26 cellular contexts compared by ENCODE assay signal in genomic region chr16:59392911-59393310, GRCh38.
"Had no signal": no experiment of that assay in that cellular context is flagged by ENCODE, and none has a peak within 500 bp of the region (broad histone marks: within the 10 kb centered on the region; RNA-seq: fewer than 3 reads in every experiment).

No MANE protein-coding gene starts in this region.

- DNase-seq: hypothalamus; immature natural killer cell; islet precursor cell; left ventricle myocardium inferior; mesendoderm; naive thymus-derived CD4-positive, alpha-beta T cell; nucleus accumbens; pancreas; posterior cingulate gyrus; retina; right cardiac atrium; small intestine; spleen; stimulated activated CD4-positive, alpha-beta T cell treated with anti-CD3 and anti-CD28 coated beads, Interleukin-4, amount 100 ng/mL, for 24 hours; stimulated activated naive CD4-positive, alpha-beta T cell treated with Interleukin-2 at 50 U/mL for 16 hours; stimulated activated naive CD8-positive, alpha-beta T cell treated with anti-CD3 and anti-CD28 coated beads, Interleukin-15, amount 100 ng/mL, for 72 hours; substantia nigra; uterus had no signal

- H3K9me3 ChIP-seq: left ventricle myocardium inferior, pancreas, prostate gland, tibial nerve, uterus had no signal

- H3K4me1 Mint-ChIP-seq: immature natural killer cell; mesothelial cell of epicardium; naive thymus-derived CD4-positive, alpha-beta T cell; stimulated activated effector memory CD8-positive, alpha-beta T cell treated with anti-CD3 and anti-CD28 coated beads, Interleukin-12 subunit alpha, Interleukin-12 subunit beta, amount 100 ng/mL, for 72 hours; stimulated activated naive CD8-positive, alpha-beta T cell treated with anti-CD3 and anti-CD28 coated beads, Interleukin-15, amount 100 ng/mL, for 72 hours had no signal

- H3K4me1 ChIP-seq: left ventricle myocardium inferior, pancreas, prostate gland, spleen, tibial nerve, uterus had no signal

- H3K36me3 Mint-ChIP-seq: immature natural killer cell; mesothelial cell of epicardium; naive thymus-derived CD4-positive, alpha-beta T cell; stimulated activated effector memory CD8-positive, alpha-beta T cell treated with anti-CD3 and anti-CD28 coated beads, Interleukin-12 subunit alpha, Interleukin-12 subunit beta, amount 100 ng/mL, for 72 hours; type B pancreatic cell had no signal

- H3K36me3 ChIP-seq: left ventricle myocardium inferior, pancreas, prostate gland, spleen, tibial nerve, uterus had no signal

- H3K9me3 Mint-ChIP-seq: mesothelial cell of epicardium, type B pancreatic cell had no signal

- H3K27ac ChIP-seq: left ventricle myocardium inferior, pancreas, prostate gland, spleen, tibial nerve, uterus had no signal

- H3K27ac Mint-ChIP-seq: immature natural killer cell; mesothelial cell of epicardium; naive thymus-derived CD4-positive, alpha-beta T cell; natural killer cell treated with Interleukin-12 subunit alpha and Interleukin-12 subunit beta and Interleukin-15 and Interleukin-18, amount 100 ng/mL, for 72 hours; stimulated activated effector memory CD8-positive, alpha-beta T cell treated with anti-CD3 and anti-CD28 coated beads, Interleukin-12 subunit alpha, Interleukin-12 subunit beta, amount 100 ng/mL, for 72 hours; stimulated activated naive CD8-positive, alpha-beta T cell treated with anti-CD3 and anti-CD28 coated beads, Interleukin-15, amount 100 ng/mL, for 72 hours; type B pancreatic cell had no signal

- ATAC-seq: naive thymus-derived CD4-positive, alpha-beta T cell; natural killer cell treated with Interleukin-12 subunit alpha and Interleukin-12 subunit beta and Interleukin-15 and Interleukin-18, amount 100 ng/mL, for 72 hours; pancreas; right cardiac atrium; sciatic nerve; stimulated activated effector memory CD8-positive, alpha-beta T cell treated with anti-CD3 and anti-CD28 coated beads, Interleukin-12 subunit alpha, Interleukin-12 subunit beta, amount 100 ng/mL, for 72 hours; stimulated activated naive CD8-positive, alpha-beta T cell treated with anti-CD3 and anti-CD28 coated beads, Interleukin-15, amount 100 ng/mL, for 72 hours had no signal

- H3K4me3 ChIP-seq: left ventricle myocardium inferior, lung, pancreas, prostate gland, spleen, tibial nerve, uterus had no signal

- FAIRE-seq: pancreas, small intestine had no signal

- H3K4me3 Mint-ChIP-seq: immature natural killer cell; mesothelial cell of epicardium; naive thymus-derived CD4-positive, alpha-beta T cell; natural killer cell treated with Interleukin-12 subunit alpha and Interleukin-12 subunit beta and Interleukin-15 and Interleukin-18, amount 100 ng/mL, for 72 hours; stimulated activated effector memory CD8-positive, alpha-beta T cell treated with anti-CD3 and anti-CD28 coated beads, Interleukin-12 subunit alpha, Interleukin-12 subunit beta, amount 100 ng/mL, for 72 hours; stimulated activated naive CD8-positive, alpha-beta T cell treated with anti-CD3 and anti-CD28 coated beads, Interleukin-15, amount 100 ng/mL, for 72 hours; type B pancreatic cell had no signal

- H3K27me3 Mint-ChIP-seq: natural killer cell treated with Interleukin-12 subunit alpha and Interleukin-12 subunit beta and Interleukin-15 and Interleukin-18, amount 100 ng/mL, for 72 hours; stimulated activated naive CD8-positive, alpha-beta T cell treated with anti-CD3 and anti-CD28 coated beads, Interleukin-15, amount 100 ng/mL, for 72 hours had no signal

- H3K27me3 ChIP-seq: pancreas, spleen, tibial nerve, uterus had no signal
